In the genomic region with DNA sequence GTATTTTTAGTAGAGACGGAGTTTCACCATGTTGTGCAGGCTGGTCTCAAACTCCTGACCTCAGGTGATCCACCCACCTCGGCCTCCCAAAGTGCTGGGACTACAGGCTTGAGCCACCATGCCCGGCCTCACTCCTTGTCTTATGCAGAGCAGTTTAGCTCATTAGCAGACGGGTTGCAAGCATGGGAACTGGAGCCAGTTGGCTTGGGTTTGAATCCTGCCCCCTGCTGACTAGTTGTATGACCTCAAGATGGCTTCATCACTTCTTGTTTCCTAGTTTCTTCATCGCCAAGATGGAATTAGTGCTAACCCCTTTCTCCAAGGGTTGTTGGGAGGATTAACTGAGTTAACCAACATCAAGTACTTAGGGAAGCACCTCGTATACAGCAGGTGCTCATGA, we compare ENCODE assay signal across 24 cellular contexts. TPM values are rescaled to one million over a fixed set of nuclear protein-coding genes. Genes with fewer than 3 reads are reported as not detected.
DNase-seq lines count a peak whose midpoint lies in the region; ATAC-seq and TF ChIP-seq lines count a peak whose summit lies in the region.
"Had no signal": no experiment of that assay in that cellular context is flagged by ENCODE, and none has a peak within 500 bp of the region (broad histone marks: within the 10 kb centered on the region; RNA-seq: fewer than 3 reads in every experiment).

No MANE protein-coding gene starts in this region.

- no peaks in the 10 kb centered on the region for H3F3A ChIP-seq in Loucy (ENCODE audit: low read depth)

- H3K4me2 ChIP-seq in Loucy (ENCODE audit: low read depth, low read length, poor library complexity, severe bottlenecking) = no peak overlapping the region
- H3K4me2 ChIP-seq: BLaER1 treated with 17β-estradiol and CSF1 and Interleukin-3, amounts not matched to agents 10 nM and 100 nM had no signal

- no peak overlapping the region for H3K27ac ChIP-seq in left lung
- H3K27ac ChIP-seq: BLaER1 treated with 17β-estradiol and CSF1 and Interleukin-3, amounts not matched to agents 10 nM and 100 nM; Peyer's patch; SJCRH30 had no signal

- H3K27ac Mint-ChIP-seq in WTC11 = no peak overlapping the region
- H3K27ac Mint-ChIP-seq: CD4-positive, alpha-beta memory T cell; IgD-negative memory B cell had no signal

- H3K9me2 ChIP-seq in Loucy (replicated peaks; ENCODE audit: low read depth, low read length) = no peaks in the 10 kb centered on the region

- no peaks in the 10 kb centered on the region for H3K4me1 ChIP-seq in Loucy (ENCODE audit: insufficient read depth, low read length, poor library complexity, severe bottlenecking)
- no peaks in the 10 kb centered on the region for H3K4me1 ChIP-seq in left lung
- H3K4me1 ChIP-seq: Caco-2, Peyer's patch, SJCRH30 had no signal

- TF ChIP-seq CTCF in Loucy (conservative IDR thresholded peaks at IDR 0.05; ENCODE audit: low read length) (peak; percentile 30), WTC11 (IDR thresholded peaks at IDR 0.05) (no peak), left lung (IDR thresholded peaks at IDR 0.05) (no peak)

- DNase-seq in ELF-1 (ENCODE audit: low read depth, low spot score) (peak; percentile 30), WTC11 (ENCODE audit: low spot score) (no peak), HuH-7 (ENCODE audit: low spot score) (no peak), activated gamma-delta T cell treated with Interleukin-2 at 50 U/mL for 16 hours (no peak), left lung (no peak), NCI-H187 treated with DMSO at 0.1 percent for 48 hours (lab: John Stamatoyannopoulos, UW) (no peak)
- DNase-seq: Caco-2; CD4-positive, alpha-beta memory T cell; DMS 273 treated with DMSO at 0.1 percent for 48 hours; DMS79 treated with DMSO at 0.1 percent for 48 hours; GOT3; NCI-H1048; NCI-H1436; NCI-H1930; NCI-H69; NK-92 treated with Interleukin-12 subunit alpha and Interleukin-12 subunit beta, amount 100 ng/mL, for 24 hours; SJCRH30 had no signal

- H3K36me3 ChIP-seq in Loucy (ENCODE audit: insufficient read depth, low read length) = no peaks in the 10 kb centered on the region
- H3K36me3 ChIP-seq in left lung = no peaks in the 10 kb centered on the region
- H3K36me3 ChIP-seq: BLaER1 treated with 17β-estradiol and CSF1 and Interleukin-3, amounts not matched to agents 10 nM and 100 nM; Peyer's patch; SJCRH30 had no signal

- ATAC-seq in WTC11 (peak; percentile 48; the same call in 1 of the 2 replicates), left lung (no peak)
- ATAC-seq: HCT116 had no signal

- no peaks in the 10 kb centered on the region for H3K79me2 ChIP-seq in Loucy (ENCODE audit: insufficient read depth, low read length)

- H3K9ac ChIP-seq in Loucy (ENCODE audit: low read depth, low read length, poor library complexity, severe bottlenecking) = no peak overlapping the region
- H3K9ac ChIP-seq: BLaER1 treated with 17β-estradiol and CSF1 and Interleukin-3, amounts not matched to agents 10 nM and 100 nM had no signal

- H3K4me3 ChIP-seq in Loucy (ENCODE audit: low read length, poor library complexity, severe bottlenecking) = no peak overlapping the region
- no peak overlapping the region for H3K4me3 ChIP-seq in left lung
- H3K4me3 ChIP-seq: BLaER1 treated with 17β-estradiol and CSF1 and Interleukin-3, amounts not matched to agents 10 nM and 100 nM; Peyer's patch; SJCRH30 had no signal

- H3K27me3 ChIP-seq in Loucy (ENCODE audit: insufficient read depth, low read length, poor library complexity, severe bottlenecking) = no peaks in the 10 kb centered on the region
- H3K27me3 ChIP-seq in left lung = peaks cover 0 to 26% of the 10 kb centered on the region in 2 donors
- H3K27me3 ChIP-seq: BLaER1 treated with 17β-estradiol and CSF1 and Interleukin-3, amounts not matched to agents 10 nM and 100 nM; Peyer's patch; SJCRH30 had no signal

- no peaks in the 10 kb centered on the region for H4K20me1 ChIP-seq in Loucy (ENCODE audit: insufficient read depth, low read length, poor library complexity, severe bottlenecking)
- H4K20me1 ChIP-seq: BLaER1 treated with 17β-estradiol and CSF1 and Interleukin-3, amounts not matched to agents 10 nM and 100 nM had no signal

- peaks cover 18% of the 10 kb centered on the region for H3K4me1 Mint-ChIP-seq in WTC11
- H3K4me1 Mint-ChIP-seq: CD4-positive, alpha-beta memory T cell had no signal

- H3K9me3 ChIP-seq in Loucy (ENCODE audit: insufficient read depth, low read depth, low read length) (no peaks in the 10 kb centered on the region), left lung (no peaks in the 10 kb centered on the region)
- H3K9me3 ChIP-seq: BLaER1 treated with 17β-estradiol and CSF1 and Interleukin-3, amounts not matched to agents 10 nM and 100 nM; Caco-2; Peyer's patch; SJCRH30 had no signal

- POLR2A ChIA-PET in WTC11 (lab: Charles Lee) = no interaction called here

- no peaks in the 10 kb centered on the region for H3K9me3 Mint-ChIP-seq in WTC11
- H3K9me3 Mint-ChIP-seq: IgD-negative memory B cell had no signal

- H3K4me3 Mint-ChIP-seq in WTC11 = no peak overlapping the region
- H3K4me3 Mint-ChIP-seq: CD4-positive, alpha-beta memory T cell; IgD-negative memory B cell had no signal

- H2AFZ ChIP-seq in Loucy (ENCODE audit: low read length) = no peak overlapping the region

- CTCF ChIA-PET in WTC11 (lab: Charles Lee) = interaction anchor here (0.6 to 1.8 kb wide), 8 partner anchors 24 to 121 kb away, joined by 3 to 8 read pairs (median 4); no protein-coding TSS in a partner anchor

- intact Hi-C loops in left lung (cut with DNase I) = no loop called here

- H3K36me3 Mint-ChIP-seq in WTC11 = no peaks in the 10 kb centered on the region
- H3K36me3 Mint-ChIP-seq: CD4-positive, alpha-beta memory T cell; IgD-negative memory B cell had no signal

- peaks cover 3% of the 10 kb centered on the region; the same call in 1 of the 2 replicates for H3K27me3 Mint-ChIP-seq in WTC11 (ENCODE audit: low read depth)

TF ChIP-seq in WTC11, 78 proteins besides CTCF, POLR2A, EP300 and RAD21:
- TF ChIP-seq, protein P1, sequence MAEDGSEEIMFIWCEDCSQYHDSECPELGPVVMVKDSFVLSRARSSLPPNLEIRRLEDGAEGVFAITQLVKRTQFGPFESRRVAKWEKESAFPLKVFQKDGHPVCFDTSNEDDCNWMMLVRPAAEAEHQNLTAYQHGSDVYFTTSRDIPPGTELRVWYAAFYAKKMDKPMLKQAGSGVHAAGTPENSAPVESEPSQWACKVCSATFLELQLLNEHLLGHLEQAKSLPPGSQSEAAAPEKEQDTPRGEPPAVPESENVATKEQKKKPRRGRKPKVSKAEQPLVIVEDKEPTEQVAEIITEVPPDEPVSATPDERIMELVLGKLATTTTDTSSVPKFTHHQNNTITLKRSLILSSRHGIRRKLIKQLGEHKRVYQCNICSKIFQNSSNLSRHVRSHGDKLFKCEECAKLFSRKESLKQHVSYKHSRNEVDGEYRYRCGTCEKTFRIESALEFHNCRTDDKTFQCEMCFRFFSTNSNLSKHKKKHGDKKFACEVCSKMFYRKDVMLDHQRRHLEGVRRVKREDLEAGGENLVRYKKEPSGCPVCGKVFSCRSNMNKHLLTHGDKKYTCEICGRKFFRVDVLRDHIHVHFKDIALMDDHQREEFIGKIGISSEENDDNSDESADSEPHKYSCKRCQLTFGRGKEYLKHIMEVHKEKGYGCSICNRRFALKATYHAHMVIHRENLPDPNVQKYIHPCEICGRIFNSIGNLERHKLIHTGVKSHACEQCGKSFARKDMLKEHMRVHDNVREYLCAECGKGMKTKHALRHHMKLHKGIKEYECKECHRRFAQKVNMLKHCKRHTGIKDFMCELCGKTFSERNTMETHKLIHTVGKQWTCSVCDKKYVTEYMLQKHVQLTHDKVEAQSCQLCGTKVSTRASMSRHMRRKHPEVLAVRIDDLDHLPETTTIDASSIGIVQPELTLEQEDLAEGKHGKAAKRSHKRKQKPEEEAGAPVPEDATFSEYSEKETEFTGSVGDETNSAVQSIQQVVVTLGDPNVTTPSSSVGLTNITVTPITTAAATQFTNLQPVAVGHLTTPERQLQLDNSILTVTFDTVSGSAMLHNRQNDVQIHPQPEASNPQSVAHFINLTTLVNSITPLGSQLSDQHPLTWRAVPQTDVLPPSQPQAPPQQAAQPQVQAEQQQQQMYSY (CRISPR knock-in tag; IDR thresholded peaks at IDR 0.05) = peak; percentile 59; the same call in 1 of the 2 replicates
- no peak for TF ChIP-seq SMAD3 (CRISPR knock-in tag; IDR thresholded peaks at IDR 0.05; ENCODE audit: borderline replicate concordance)
- no peak for TF ChIP-seq NFE2L1 (CRISPR knock-in tag; IDR thresholded peaks at IDR 0.05)
- TF ChIP-seq ZNF423 (CRISPR knock-in tag; IDR thresholded peaks at IDR 0.05) = no peak

RNA-seq across cellular contexts. Expression of a gene that starts 23.4 kb away (rescaled TPM):
- total RNA-seq in WTC11 (2021) = 2.5 to 3.1 TPM (median 3.0 TPM) in 3 replicates
- total RNA-seq in left lung = 1 to 10 TPM; 1.2 to 1.3 TPM
- total RNA-seq: CD4-positive, alpha-beta memory T cell; MCF 10A; SJCRH30; T-helper 1 cell treated with Interleukin-12 subunit alpha and Interleukin-12 subunit beta and Interleukin-4 antibody, amounts not matched to agents 30 ng/mL and 1 ng/mL, for 36 hours had no signal
